ENCODE assay signal across 8 cellular contexts in genomic region chr6:26250806-26251075, GRCh38.
DNase-seq lines count a peak whose midpoint lies in the region; ATAC-seq lines count a peak whose summit lies in the region.

No MANE protein-coding gene starts in this region.

- peak overlapping the region; percentile 95 to 100 (median 97) for H3K4me3 Mint-ChIP-seq in naive B cell

- H3K27me3 ChIP-seq in SJSA1 (replicated peaks): no peaks in the 10 kb centered on the region

- ATAC-seq in naive B cell (ENCODE audit: low read depth in 2 of 2): peak; percentile 18 to 19

- peaks cover 32 to 45% (median 43%) of the 10 kb centered on the region in 3 donors for H3K4me1 Mint-ChIP-seq in naive B cell

- peak overlapping the region; percentile 81 for H3K27ac ChIP-seq in SJSA1

- no peaks in the 10 kb centered on the region for H3K4me1 ChIP-seq in SJSA1 (replicated peaks)

- H3K9me3 Mint-ChIP-seq in naive B cell: peaks cover 0 to 6% (median 0%) of the 10 kb centered on the region in 7 donors

- peak; percentile 70 for DNase-seq in SKM-1 treated with dmso at 0.1 percent for 144 hours (lab: John Stamatoyannopoulos, UW; ENCODE audit: unreplicated experiment)
- DNase-seq in SKM-1 (lab: John Stamatoyannopoulos, UW; ENCODE audit: unreplicated experiment): no peak
- no peak for DNase-seq in SJSA1 (ENCODE audit: low read depth in 1 of 2, low spot score in 2 of 2)
- peak; percentile 11 for DNase-seq in effector CD8-positive, alpha-beta T cell (lab: John Stamatoyannopoulos, UW)
- peak; percentile 57 for DNase-seq in naive B cell
- DNase-seq in foreskin melanocyte: no peak
- DNase-seq in HPDE6-E6E7 (ENCODE audit: extremely low spot score): no peak
- DNase-seq in AML-193 (lab: John Stamatoyannopoulos, UW): no peak

- no peaks in the 10 kb centered on the region for H3K36me3 Mint-ChIP-seq in naive B cell

- H3K9me3 ChIP-seq in SJSA1 (replicated peaks): no peaks in the 10 kb centered on the region

- peak overlapping the region; percentile 42 for H3K4me3 ChIP-seq in SJSA1

- peak overlapping the region in 5 of 6 donors; percentile 87 to 95 (median 93) for H3K27ac Mint-ChIP-seq in naive B cell

- H3K27me3 Mint-ChIP-seq in naive B cell: no peaks in the 10 kb centered on the region

- H3K36me3 ChIP-seq in SJSA1: no peaks in the 10 kb centered on the region

Comparison
In these comparisons a context has a peak if more than half of its experiments do, and no peak if none do; other contexts are left out.
1. DNase-seq: peak in SKM-1 treated with dmso at 0.1 percent for 144 hours (single experiment), effector CD8-positive, alpha-beta T cell (single experiment) and naive B cell (single experiment); none in SKM-1 (single experiment), SJSA1 (0 of 2), foreskin melanocyte (single experiment), HPDE6-E6E7 (single experiment) and AML-193 (0 of 2).